11 cellular contexts compared by ENCODE assay signal in the genomic region with DNA sequence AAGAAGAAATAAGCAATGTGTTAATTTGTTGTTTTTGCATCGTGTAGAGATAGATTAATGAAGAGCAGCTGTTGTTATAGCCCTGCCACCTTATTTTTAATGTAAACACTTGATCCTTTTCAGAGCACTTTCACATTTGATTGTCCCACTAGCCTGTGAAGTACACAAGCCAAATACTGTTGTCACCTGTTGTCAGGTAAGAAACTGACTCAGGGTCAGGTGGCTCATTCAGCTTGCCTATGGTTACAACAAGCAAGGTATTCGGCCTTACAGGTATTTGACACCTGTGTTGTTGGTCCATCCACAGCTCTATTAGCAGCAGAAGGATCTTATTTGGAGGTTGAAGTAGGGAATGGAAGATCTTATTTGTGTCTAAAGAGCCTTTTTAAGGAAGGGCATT.
DNase-seq lines count a peak whose midpoint lies in the region; ATAC-seq, FAIRE-seq and TF ChIP-seq lines count a peak whose summit lies in the region.
"Had no signal": no experiment of that assay in that cellular context is flagged by ENCODE, and none has a peak within 500 bp of the region (broad histone marks: within the 10 kb centered on the region; RNA-seq: fewer than 3 reads in every experiment).

No MANE protein-coding gene starts in this region.

- no peak overlapping the region for H3K14ac ChIP-seq in H1 (ENCODE audit: insufficient read length)

- H3K23me2 ChIP-seq in H1 (ENCODE audit: low read depth, low read length) = no peaks in the 10 kb centered on the region

- CTCF ChIA-PET in H1 (lab: Charles Lee; ENCODE audit: partially characterized antibody) = interaction anchor here (0.7 kb wide), 1 partner anchor 150 kb away, joined by 3 read pairs; no protein-coding TSS in a partner anchor

- H2BK20ac ChIP-seq in H1 (ENCODE audit: low read length) = no peak overlapping the region

- no peak for FAIRE-seq in H1 (lab: Jason Lieb, UNC)
- FAIRE-seq: small intestine had no signal

- intact Hi-C loops in posterior cingulate gyrus (cut with DNase I) = no loop called here

- no peak overlapping the region for H3K18ac ChIP-seq in H1 (ENCODE audit: extremely low read depth, low read length)

- no peaks in the 10 kb centered on the region for H3K27me3 ChIP-seq in H1 (replicated peaks in 1 of 4; ENCODE audit: control insufficient read depth in 3 of 4, extremely low read depth in 1 of 4, insufficient read depth in 3 of 4, low read length in 3 of 4)

- POLR2A ChIA-PET in H1 (lab: Charles Lee; ENCODE audit: partially characterized antibody) = no interaction called here

- no peak overlapping the region for H2BK15ac ChIP-seq in H1 (ENCODE audit: low read length)

- DNase-seq in GM13977 (ENCODE audit: low spot score) = peak; percentile 14
- no peak for DNase-seq in H1 (ENCODE audit: low read depth in 1 of 2, low spot score in 2 of 2)
- no peak for DNase-seq in posterior cingulate gyrus
- no peak for DNase-seq in NCI-H2171 treated with DMSO at 0.1 percent for 48 hours (lab: John Stamatoyannopoulos, UW)
- DNase-seq in stimulated activated naive CD4-positive, alpha-beta T cell (lab: John Stamatoyannopoulos, UW) = no peak
- DNase-seq: CD4-positive, alpha-beta T cell; small intestine had no signal

- in situ Hi-C loops in GM13977 (cut with MboI; ENCODE audit: low pct_unique_long_range_greater_than_20kb, low sequenced_read_pairs, unreplicated experiment) = no loop called here

- H3K79me1 ChIP-seq in H1 (ENCODE audit: low read depth, low read length) = no peaks in the 10 kb centered on the region

- H3K4me3 ChIP-seq in H1 (ENCODE audit: extremely low read depth in 1 of 4, insufficient read depth in 2 of 4, low read depth in 3 of 4, low read length in 4 of 4) = no peak overlapping the region

- 94% methylated on average over 2 of the region's 2 CpGs; no CpG with 5 or more reads in 1 of the 2 experiments for WGBS in H1 (ENCODE audit: extremely low coverage in 1 of 2, insufficient coverage in 1 of 2, insufficient read length in 1 of 2, insufficient replicate concordance in 2 of 2, low coverage in 1 of 2, low lambda C conversion rate in 2 of 2, missing lambda C conversion rate in 1 of 2), 2 experiments

- no peaks in the 10 kb centered on the region for H3K9me3 ChIP-seq in H1 (ENCODE audit: insufficient read depth in 2 of 2, low read depth in 1 of 2, low read length in 1 of 2)

- H3K23ac ChIP-seq in H1 (ENCODE audit: insufficient read length) = no peak overlapping the region

- TF ChIP-seq CTCF in GM13977 (IDR thresholded peaks at IDR 0.05; ENCODE audit: extremely low read depth, insufficient read depth, missing control alignments) (no peak), H1 (IDR thresholded peaks at IDR 0.05; ENCODE audit: control extremely low read depth in 1 of 3, insufficient read depth in 1 of 3, low read depth in 1 of 3, low read length in 3 of 3) (no peak)

- no peak overlapping the region for H4K5ac ChIP-seq in H1 (ENCODE audit: insufficient read length, low read depth, low read length)

- H3K79me2 ChIP-seq in H1 (ENCODE audit: control insufficient read depth in 1 of 2, insufficient read depth in 2 of 2, low read length in 2 of 2) = no peaks in the 10 kb centered on the region

- no peaks in the 10 kb centered on the region for H4K20me1 ChIP-seq in H1 (replicated peaks in 1 of 2; ENCODE audit: control insufficient read depth in 1 of 2, insufficient read depth in 2 of 2, low read length in 2 of 2)

- no peak overlapping the region for H2AFZ ChIP-seq in H1 (ENCODE audit: low read length)

- H3K4me1 ChIP-seq in H1 (replicated peaks in 1 of 4; ENCODE audit: control insufficient read depth in 3 of 4, insufficient read depth in 4 of 4, low read length in 3 of 4) = peaks cover 0 to 4% (median 2%) of the 10 kb centered on the region in 4 experiments; a peak in 3 of 7 replicates

- H4K91ac ChIP-seq in H1 (replicated peaks; ENCODE audit: insufficient read length, low read length) = no peak overlapping the region

- no peak for TF ChIP-seq EP300 in H1 (IDR thresholded peaks at IDR 0.05; ENCODE audit: borderline replicate concordance in 1 of 2, low read depth in 2 of 2, low read length in 2 of 2)

- H2BK120ac ChIP-seq in H1 (replicated peaks; ENCODE audit: low read depth, low read length) = no peak overlapping the region

- H3K4me2 ChIP-seq in H1 (ENCODE audit: insufficient read depth in 1 of 2, low read depth in 2 of 2, low read length in 2 of 2) = no peak overlapping the region

- no peak for TF ChIP-seq POLR2A in H1 (IDR thresholded peaks at IDR 0.05; ENCODE audit: control extremely low read depth in 1 of 2, low read depth in 2 of 2, low read length in 2 of 2)

- no peak for TF ChIP-seq RAD21 in H1 (IDR thresholded peaks at IDR 0.05 in 1 of 2, conservative IDR thresholded peaks at IDR 0.05 in 1 of 2; ENCODE audit: low read depth in 2 of 2, low read length in 2 of 2)

- H3K27ac ChIP-seq in H1 (ENCODE audit: low read depth, low read length) = no peak overlapping the region
- H3K27ac ChIP-seq: VCaP had no signal

- ATAC-seq in GM21529 (IDR thresholded peaks at IDR 0.05; ENCODE audit: unreplicated experiment) = peak; percentile 10
- ATAC-seq in HG03460 (IDR thresholded peaks at IDR 0.05; ENCODE audit: unreplicated experiment) = peak; percentile 10
- no peak for ATAC-seq in GM21367 (IDR thresholded peaks at IDR 0.05; ENCODE audit: unreplicated experiment)

- H3K36me3 ChIP-seq in H1 (ENCODE audit: control insufficient read depth in 2 of 4, insufficient read depth in 4 of 4, low read length in 3 of 4) = peaks cover 0 to 3% (median 1%) of the 10 kb centered on the region in 4 experiments; a peak in 2 of 8 replicates

- no peak overlapping the region for H2AK5ac ChIP-seq in H1 (ENCODE audit: low read depth, low read length)

- H3K56ac ChIP-seq in H1 (replicated peaks; ENCODE audit: insufficient read length, low read depth, low read length) = no peak overlapping the region

- H3K9ac ChIP-seq in H1 (replicated peaks in 1 of 4; ENCODE audit: extremely low read depth in 1 of 4, low read depth in 3 of 4, low read length in 3 of 4) = no peak overlapping the region

- H3K4ac ChIP-seq in H1 (replicated peaks; ENCODE audit: insufficient read length, low read depth, low read length) = no peak overlapping the region

- no peak overlapping the region for H2BK12ac ChIP-seq in H1 (ENCODE audit: low read depth, low read length)

- no peak overlapping the region for H2BK5ac ChIP-seq in H1 (ENCODE audit: low read depth, low read length)

- H4K8ac ChIP-seq in H1 (ENCODE audit: extremely low read depth, insufficient read depth, low read length) = no peak overlapping the region

TF ChIP-seq in H1, 55 proteins besides CTCF, POLR2A, EP300 and RAD21:
- TF ChIP-seq HDAC6 (IDR thresholded peaks at IDR 0.05; ENCODE audit: low read depth, low read length) (no peak), RFX5 (IDR thresholded peaks at IDR 0.05; ENCODE audit: borderline replicate concordance, low read depth, low read length) (peak; percentile 84)
TF ChIP-seq in H1: peak in this region for 1.
